Comparison of ENCODE assay signal across 20 cellular contexts in the genomic region with DNA sequence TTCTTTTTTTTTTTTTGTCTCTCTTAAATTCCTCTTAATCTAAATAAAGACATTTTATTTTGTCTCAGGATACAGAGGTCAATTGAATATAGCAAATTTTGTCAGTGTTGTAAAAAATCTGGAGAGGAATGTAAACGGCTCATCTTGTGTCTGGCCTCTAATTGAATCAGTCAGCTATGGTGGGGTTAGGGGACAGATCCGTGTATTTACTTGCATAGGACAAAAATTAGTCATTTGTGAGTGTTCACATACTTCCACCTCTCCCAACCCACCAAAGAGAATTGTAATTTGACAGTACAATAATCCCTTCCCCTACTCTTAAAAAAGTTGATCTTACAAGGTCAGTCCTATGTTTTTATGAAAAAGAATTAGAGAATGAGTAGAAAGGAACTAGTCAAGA. TPM values are rescaled to one million over a fixed set of nuclear protein-coding genes. Genes with fewer than 3 reads are reported as not detected.
"Had no signal": no experiment of that assay in that cellular context is flagged by ENCODE, and none has a peak within 500 bp of the region (broad histone marks: within the 10 kb centered on the region; RNA-seq: fewer than 3 reads in every experiment).

No MANE protein-coding gene starts in this region.

- DNase-seq: activated CD4-positive, alpha-beta memory T cell treated with anti-CD3 and anti-CD28 coated beads, Interleukin-2, amount 10 ng/mL, durations not matched to agents 7 days and 5 days; activated CD4-positive, alpha-beta T cell treated with anti-CD3 and anti-CD28 coated beads for 36 hours; activated CD8-positive, alpha-beta memory T cell treated with anti-CD3 and anti-CD28 coated beads, Interleukin-2, amount 50 U/mL, for 4 hours; activated naive CD4-positive, alpha-beta T cell treated with Interleukin-2 at 50 U/mL for 16 hours; activated T-cell treated with anti-CD3 and anti-CD28 coated beads, Interleukin-2, amount 50 U/mL, for 72 hours; dermis blood vessel endothelial cell; erythroblast; glutamatergic neuron; immature natural killer cell; left colon; naive B cell; posterior cingulate gyrus; spleen; stimulated activated CD4-positive, alpha-beta T cell treated with anti-CD3 and anti-CD28 coated beads, Interleukin-1b, Interleukin-23, amount 100 ng/mL, for 48 hours; stimulated activated naive B cell treated with anti-CD40 and anti-IgM and Interleukin-4, amounts not matched to agents 10 μg/mL and 1 μg/mL and 100 μg/mL, for 72 hours; substantia nigra; WERI-Rb-1 had no signal

- H3K4me3 ChIP-seq: lung, right atrium auricular region, spleen had no signal

- ATAC-seq: activated CD4-positive, alpha-beta T cell treated with anti-CD3 and anti-CD28 coated beads for 36 hours; activated T-cell treated with anti-CD3 and anti-CD28 coated beads, Interleukin-2, amount 50 U/mL, for 72 hours; stimulated activated naive B cell treated with anti-CD40 and anti-IgM and Interleukin-4, amounts not matched to agents 10 μg/mL and 1 μg/mL and 100 μg/mL, for 72 hours had no signal

- H3K9me3 ChIP-seq: neutrophil, right atrium auricular region, spleen had no signal

- H3K4me1 ChIP-seq: right atrium auricular region had no signal

- H3K36me3 ChIP-seq: neutrophil, right atrium auricular region, spleen, WERI-Rb-1 had no signal

- H3K27me3 ChIP-seq: right atrium auricular region, spleen had no signal

- H3K27ac ChIP-seq: neutrophil, right atrium auricular region, spleen, WERI-Rb-1 had no signal

RNA-seq across cellular contexts. Expression of gene PPARG, which starts 18.3 kb away (rescaled TPM):
- polyA plus RNA-seq: immature natural killer cell had no signal
